In genomic region chr14:85529803-85530574, GRCh38 we compare ENCODE assay signal across 9 cellular contexts. TPM values are rescaled to one million over a fixed set of nuclear protein-coding genes. Genes with fewer than 3 reads are reported as not detected.
DNase-seq lines count a peak whose midpoint lies in the region; ATAC-seq and TF ChIP-seq lines count a peak whose summit lies in the region.
"Had no signal": no experiment of that assay in that cellular context is flagged by ENCODE, and none has a peak within 500 bp of the region (broad histone marks: within the 10 kb centered on the region; RNA-seq: fewer than 3 reads in every experiment).

Gene FLRT2 (plus strand): TSS chr14:85530144. CDS start chr14:85621515, 91,371 bp downstream.

- H3K4me1 Mint-ChIP-seq in progenitor cell of endocrine pancreas (ENCODE audit: low read depth) (peaks cover 37% of the 10 kb centered on the region), Caco-2 (ENCODE audit: low read depth, unreplicated experiment) (peaks cover 24% of the 10 kb centered on the region)

- H3K4me3 ChIP-seq in right atrium auricular region = peak within 1 kb of the TSS; percentile 44 to 63
- H3K4me3 ChIP-seq in Caco-2 (ENCODE audit: low read depth, low read length) = no peak within 1 kb of the TSS

- H3K9me3 Mint-ChIP-seq in progenitor cell of endocrine pancreas (ENCODE audit: low read depth) (no peaks in the 10 kb centered on the region), Caco-2 (ENCODE audit: unreplicated experiment) (peaks cover 9% of the 10 kb centered on the region)

- peak; percentile 77 for DNase-seq in H4 (ENCODE audit: low spot score)
- peak; percentile 80 for DNase-seq in amniotic epithelial cell (ENCODE audit: low read depth)
- DNase-seq in right atrium auricular region (ENCODE audit: low spot score) = peak; percentile 79
- peak; percentile 13 for DNase-seq in progenitor cell of endocrine pancreas (ENCODE audit: low spot score, unreplicated experiment)
- DNase-seq in Caco-2 = no peak

- peaks cover 0 to 42% of the 10 kb centered on the region in 2 donors for H3K4me1 ChIP-seq in right atrium auricular region
- H3K4me1 ChIP-seq in Caco-2 = peaks cover 8% of the 10 kb centered on the region

- POLR2A ChIA-PET in Caco-2 (lab: Charles Lee) = no interaction called here

- H3K27me3 Mint-ChIP-seq in progenitor cell of endocrine pancreas (peaks cover 4% of the 10 kb centered on the region), Caco-2 (ENCODE audit: insufficient read depth, unreplicated experiment) (no peaks in the 10 kb centered on the region)

- H3K27ac Mint-ChIP-seq in progenitor cell of endocrine pancreas (peak within 1 kb of the TSS; percentile 90), Caco-2 (ENCODE audit: unreplicated experiment) (no peak within 1 kb of the TSS)
- H3K27ac Mint-ChIP-seq: IgD-negative memory B cell had no signal

- ATAC-seq in HG02623 (IDR thresholded peaks at IDR 0.05; ENCODE audit: unreplicated experiment) = no peak
- ATAC-seq in GM21737 (IDR thresholded peaks at IDR 0.05; ENCODE audit: unreplicated experiment) = no peak
- ATAC-seq in HG03159 (IDR thresholded peaks at IDR 0.05; ENCODE audit: unreplicated experiment) = no peak

- BruUV-seq in Caco-2 (replicated peaks; lab: Mats Ljungman, UMichigan) = no TSS peak

- H3K27me3 ChIP-seq in right atrium auricular region (no peaks in the 10 kb centered on the region), Caco-2 (replicated peaks; ENCODE audit: control insufficient read depth, insufficient read depth, low read length) (no peaks in the 10 kb centered on the region)

- intact Hi-C loops in Caco-2 (cut with micrococcal nuclease; ENCODE audit: unreplicated experiment) = loop anchor here (2.0 kb wide), 3 partner anchors 115 to 253 kb away; no protein-coding TSS in a partner anchor

- TF ChIP-seq CTCF in right atrium auricular region (IDR thresholded peaks at IDR 0.05) (no peak), progenitor cell of endocrine pancreas (IDR thresholded peaks at IDR 0.05; ENCODE audit: unreplicated experiment) (no peak), Caco-2 (IDR thresholded peaks at IDR 0.05; ENCODE audit: insufficient read depth in 1 of 2, low read depth in 1 of 2, low read length in 1 of 2, severe bottlenecking in 1 of 2, unreplicated experiment in 1 of 2) (no peak)

- no peaks in the 10 kb centered on the region for H3K36me3 ChIP-seq in right atrium auricular region
- no peaks in the 10 kb centered on the region for H3K36me3 ChIP-seq in Caco-2 (ENCODE audit: control insufficient read depth, insufficient read depth, low read length)

- H3K9me3 ChIP-seq in right atrium auricular region (no peaks in the 10 kb centered on the region), Caco-2 (0 out of 2 replicates have a peak, but pooled peaks cover 5% of the 10 kb centered on the region)

- H3K36me3 Mint-ChIP-seq in progenitor cell of endocrine pancreas (ENCODE audit: insufficient read depth) = peaks cover 13% of the 10 kb centered on the region
- H3K36me3 Mint-ChIP-seq in Caco-2 (ENCODE audit: insufficient read depth, unreplicated experiment) = no peaks in the 10 kb centered on the region
- H3K36me3 Mint-ChIP-seq: IgD-negative memory B cell had no signal

- peak within 1 kb of the TSS; percentile 86 for H3K4me3 Mint-ChIP-seq in progenitor cell of endocrine pancreas (ENCODE audit: low read depth)
- H3K4me3 Mint-ChIP-seq in Caco-2 (ENCODE audit: unreplicated experiment) = no peak within 1 kb of the TSS
- H3K4me3 Mint-ChIP-seq: IgD-negative memory B cell had no signal

- peak within 1 kb of the TSS; percentile 77 for H3K27ac ChIP-seq in right atrium auricular region

- CTCF ChIA-PET in Caco-2 (lab: Charles Lee) = no interaction called here

RNA-seq across cellular contexts. Expression of gene FLRT2, which starts in this region (rescaled TPM):
- total RNA-seq in H4 (2014; rRNA removed; shearing (Covaris generic)) = 9.8 and 13.7 TPM in 2 replicates
- total RNA-seq in right atrium auricular region (10 to 100 TPM; 10.3 to 11.9 TPM), progenitor cell of endocrine pancreas (312 and 318 TPM in 2 replicates), Caco-2 (2022) (0.07 and 0.43 TPM in 2 replicates)

Comparison
In these comparisons a context has a peak if more than half of its experiments do, and no peak if none do; other contexts are left out.
1. RNA of gene FLRT2 (total RNA-seq): 312 to 318 TPM in progenitor cell of endocrine pancreas; 9.8 to 13.7 TPM in H4, 10.3 to 11.9 TPM in right atrium auricular region and 0.07 to 0.43 TPM in Caco-2; every median in the first group is over 10 times any median in the second.
2. DNase-seq: peak in H4 (single experiment), amniotic epithelial cell (single experiment), right atrium auricular region (single experiment) and progenitor cell of endocrine pancreas (single experiment); none in Caco-2 (0 of 2).